In the genomic region with DNA sequence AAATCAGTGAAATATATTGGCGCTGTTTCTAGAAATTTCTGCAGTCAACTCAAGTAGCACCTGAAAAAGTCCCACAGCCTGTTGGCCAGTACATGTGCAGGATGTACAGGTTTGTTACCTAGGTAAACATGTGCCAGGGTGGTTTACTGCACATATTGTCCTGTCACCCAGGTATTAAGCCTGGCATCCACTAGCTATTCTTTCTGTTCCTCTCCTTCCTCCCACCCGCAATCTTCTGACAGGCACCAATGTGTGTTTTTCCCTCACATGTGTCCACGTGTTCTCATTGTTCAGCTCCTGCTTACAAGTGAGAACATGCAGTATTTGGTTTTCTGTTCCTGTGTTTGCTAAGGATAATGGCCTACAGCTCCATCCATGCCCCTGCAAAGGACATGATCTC, we compare ENCODE assay signal across 1 cellular context.
TF ChIP-seq lines count a peak whose summit lies in the region.

No MANE protein-coding gene starts in this region.

TF ChIP-seq in GM23338, 12 proteins besides CTCF, POLR2A, EP300 and RAD21 (continued from another document):
- TF ChIP-seq ZNF331 (CRISPR knock-in tag; IDR thresholded peaks at IDR 0.05; ENCODE audit: low read depth) (no peak), REST (IDR thresholded peaks at IDR 0.05; ENCODE audit: unreplicated experiment) (no peak), CREB1 (CRISPR knock-in tag; IDR thresholded peaks at IDR 0.05; ENCODE audit: low read depth) (no peak), NANOG (IDR thresholded peaks at IDR 0.05; ENCODE audit: borderline replicate concordance) (no peak), STAT1 (IDR thresholded peaks at IDR 0.05; ENCODE audit: unreplicated experiment) (no peak)
- TF ChIP-seq, protein P1, sequence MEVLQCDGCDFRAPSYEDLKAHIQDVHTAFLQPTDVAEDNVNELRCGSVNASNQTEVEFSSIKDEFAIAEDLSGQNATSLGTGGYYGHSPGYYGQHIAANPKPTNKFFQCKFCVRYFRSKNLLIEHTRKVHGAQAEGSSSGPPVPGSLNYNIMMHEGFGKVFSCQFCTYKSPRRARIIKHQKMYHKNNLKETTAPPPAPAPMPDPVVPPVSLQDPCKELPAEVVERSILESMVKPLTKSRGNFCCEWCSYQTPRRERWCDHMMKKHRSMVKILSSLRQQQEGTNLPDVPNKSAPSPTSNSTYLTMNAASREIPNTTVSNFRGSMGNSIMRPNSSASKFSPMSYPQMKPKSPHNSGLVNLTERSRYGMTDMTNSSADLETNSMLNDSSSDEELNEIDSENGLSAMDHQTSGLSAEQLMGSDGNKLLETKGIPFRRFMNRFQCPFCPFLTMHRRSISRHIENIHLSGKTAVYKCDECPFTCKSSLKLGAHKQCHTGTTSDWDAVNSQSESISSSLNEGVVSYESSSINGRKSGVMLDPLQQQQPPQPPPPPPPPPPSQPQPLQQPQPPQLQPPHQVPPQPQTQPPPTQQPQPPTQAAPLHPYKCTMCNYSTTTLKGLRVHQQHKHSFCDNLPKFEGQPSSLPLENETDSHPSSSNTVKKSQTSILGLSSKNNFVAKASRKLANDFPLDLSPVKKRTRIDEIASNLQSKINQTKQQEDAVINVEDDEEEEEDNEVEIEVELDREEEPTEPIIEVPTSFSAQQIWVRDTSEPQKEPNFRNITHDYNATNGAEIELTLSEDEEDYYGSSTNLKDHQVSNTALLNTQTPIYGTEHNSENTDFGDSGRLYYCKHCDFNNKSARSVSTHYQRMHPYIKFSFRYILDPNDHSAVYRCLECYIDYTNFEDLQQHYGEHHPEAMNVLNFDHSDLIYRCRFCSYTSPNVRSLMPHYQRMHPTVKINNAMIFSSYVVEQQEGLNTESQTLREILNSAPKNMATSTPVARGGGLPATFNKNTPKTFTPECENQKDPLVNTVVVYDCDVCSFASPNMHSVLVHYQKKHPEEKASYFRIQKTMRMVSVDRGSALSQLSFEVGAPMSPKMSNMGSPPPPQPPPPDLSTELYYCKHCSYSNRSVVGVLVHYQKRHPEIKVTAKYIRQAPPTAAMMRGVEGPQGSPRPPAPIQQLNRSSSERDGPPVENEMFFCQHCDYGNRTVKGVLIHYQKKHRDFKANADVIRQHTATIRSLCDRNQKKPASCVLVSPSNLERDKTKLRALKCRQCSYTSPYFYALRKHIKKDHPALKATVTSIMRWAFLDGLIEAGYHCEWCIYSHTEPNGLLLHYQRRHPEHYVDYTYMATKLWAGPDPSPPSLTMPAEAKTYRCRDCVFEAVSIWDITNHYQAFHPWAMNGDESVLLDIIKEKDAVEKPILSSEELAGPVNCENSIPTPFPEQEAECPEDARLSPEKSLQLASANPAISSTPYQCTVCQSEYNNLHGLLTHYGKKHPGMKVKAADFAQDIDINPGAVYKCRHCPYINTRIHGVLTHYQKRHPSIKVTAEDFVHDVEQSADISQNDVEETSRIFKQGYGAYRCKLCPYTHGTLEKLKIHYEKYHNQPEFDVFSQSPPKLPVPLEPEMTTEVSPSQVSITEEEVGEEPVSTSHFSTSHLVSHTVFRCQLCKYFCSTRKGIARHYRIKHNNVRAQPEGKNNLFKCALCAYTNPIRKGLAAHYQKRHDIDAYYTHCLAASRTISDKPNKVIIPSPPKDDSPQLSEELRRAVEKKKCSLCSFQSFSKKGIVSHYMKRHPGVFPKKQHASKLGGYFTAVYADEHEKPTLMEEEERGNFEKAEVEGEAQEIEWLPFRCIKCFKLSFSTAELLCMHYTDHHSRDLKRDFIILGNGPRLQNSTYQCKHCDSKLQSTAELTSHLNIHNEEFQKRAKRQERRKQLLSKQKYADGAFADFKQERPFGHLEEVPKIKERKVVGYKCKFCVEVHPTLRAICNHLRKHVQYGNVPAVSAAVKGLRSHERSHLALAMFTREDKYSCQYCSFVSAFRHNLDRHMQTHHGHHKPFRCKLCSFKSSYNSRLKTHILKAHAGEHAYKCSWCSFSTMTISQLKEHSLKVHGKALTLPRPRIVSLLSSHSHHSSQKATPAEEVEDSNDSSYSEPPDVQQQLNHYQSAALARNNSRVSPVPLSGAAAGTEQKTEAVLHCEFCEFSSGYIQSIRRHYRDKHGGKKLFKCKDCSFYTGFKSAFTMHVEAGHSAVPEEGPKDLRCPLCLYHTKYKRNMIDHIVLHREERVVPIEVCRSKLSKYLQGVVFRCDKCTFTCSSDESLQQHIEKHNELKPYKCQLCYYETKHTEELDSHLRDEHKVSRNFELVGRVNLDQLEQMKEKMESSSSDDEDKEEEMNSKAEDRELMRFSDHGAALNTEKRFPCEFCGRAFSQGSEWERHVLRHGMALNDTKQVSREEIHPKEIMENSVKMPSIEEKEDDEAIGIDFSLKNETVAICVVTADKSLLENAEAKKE (CRISPR knock-in tag; IDR thresholded peaks at IDR 0.05) = no peak
